8 cellular contexts compared by ENCODE assay signal in genomic region chr2:96320326-96321229, GRCh38. TPM values are rescaled to one million over a fixed set of nuclear protein-coding genes. Genes with fewer than 3 reads are reported as not detected.
DNase-seq lines count a peak whose midpoint lies in the region; ATAC-seq and TF ChIP-seq lines count a peak whose summit lies in the region.

No MANE protein-coding gene starts in this region.

- 44% methylated on average over 12 of the region's 12 CpGs for WGBS in aorta, 2 donors

- H3K4me3 ChIP-seq in HUES48 (ENCODE audit: low read depth, low read length), result peak overlapping the region; percentile 73
- peak overlapping the region; percentile 60 to 81 (median 68) for H3K4me3 ChIP-seq in breast epithelium
- H3K4me3 ChIP-seq in aorta (ENCODE audit: low read length in 2 of 2), result peak overlapping the region in 1 of 2 donors; percentile 33

- peak overlapping the region in 4 of 6 donors; percentile 0 to 73 (median 18) for H3K27ac Mint-ChIP-seq in naive B cell

- peaks cover 63% of the 10 kb centered on the region for H3K27me3 ChIP-seq in HUES48 (ENCODE audit: control insufficient read depth, insufficient read depth, low read length)
- H3K27me3 ChIP-seq in breast epithelium, result no peaks in the 10 kb centered on the region
- no peaks in the 10 kb centered on the region for H3K27me3 ChIP-seq in aorta (ENCODE audit: control insufficient read depth in 1 of 2, insufficient read depth in 2 of 2, low read length in 1 of 2)

- H3K4me3 Mint-ChIP-seq in naive B cell, result peak overlapping the region; percentile 84 to 96 (median 92)

- intact Hi-C loops in breast epithelium (cut with DNase I; ENCODE audit: low total_unique reads) (loop anchor here (10.0 kb wide), 2 partner anchors 204 to 1166 kb away; partner anchors contain the start of gene ZNF514), aorta (cut with DNase I) (no loop called here)

- H3K4me1 Mint-ChIP-seq in naive B cell, result peaks cover 38 to 64% (median 45%) of the 10 kb centered on the region in 3 donors

- TF ChIP-seq CTCF in breast epithelium (IDR thresholded peaks at IDR 0.05), result no peak

- no peaks in the 10 kb centered on the region for H3K9me3 Mint-ChIP-seq in naive B cell

- no peak for ATAC-seq in naive B cell (ENCODE audit: low read depth in 2 of 2)
- no peak for ATAC-seq in aorta (ENCODE audit: low FRiP score)

- H3K27me3 Mint-ChIP-seq in naive B cell, result no peaks in the 10 kb centered on the region

- H3K4me1 ChIP-seq in HUES48 (ENCODE audit: control insufficient read depth, insufficient read depth, low read length) (0 out of 2 replicates have a peak, but pooled peaks cover 2% of the 10 kb centered on the region), breast epithelium (peaks cover 0 to 5% of the 10 kb centered on the region in 2 donors), aorta (ENCODE audit: control insufficient read depth in 1 of 2, insufficient read depth in 2 of 2, low read length in 2 of 2) (no peaks in the 10 kb centered on the region)

- H3K36me3 ChIP-seq in HUES48 (ENCODE audit: control insufficient read depth, insufficient read depth, low read length) (no peaks in the 10 kb centered on the region), breast epithelium (no peaks in the 10 kb centered on the region), aorta (ENCODE audit: control insufficient read depth in 1 of 2, insufficient read depth in 2 of 2, low read length in 1 of 2) (no peaks in the 10 kb centered on the region)

- no peak for TF ChIP-seq POLR2A in breast epithelium (IDR thresholded peaks at IDR 0.05)

- H3K9me3 ChIP-seq in HUES48 (ENCODE audit: control insufficient read depth, insufficient read depth, low read length) (no peaks in the 10 kb centered on the region), breast epithelium (no peaks in the 10 kb centered on the region), aorta (ENCODE audit: control insufficient read depth, low read length) (no peaks in the 10 kb centered on the region)

- no peak overlapping the region for H3K9ac ChIP-seq in HUES48 (ENCODE audit: low read depth, low read length)

- peak; percentile 59 for DNase-seq in ELR (ENCODE audit: low read depth)
- DNase-seq in breast epithelium (ENCODE audit: low spot score in 2 of 2), result no peak
- DNase-seq in naive B cell, result no peak
- DNase-seq in aorta, result no peak
- DNase-seq in NCI-H526 treated with DMSO at 0.1 percent for 48 hours (lab: John Stamatoyannopoulos, UW), result no peak
- DNase-seq in nucleus accumbens (lab: John Stamatoyannopoulos, UW), result no peak
- DNase-seq in HT-29 (ENCODE audit: low spot score), result no peak

- H3K27ac ChIP-seq in HUES48 (ENCODE audit: low read depth, low read length), result no peak overlapping the region
- H3K27ac ChIP-seq in breast epithelium, result peak overlapping the region; percentile 57 to 58
- no peak overlapping the region for H3K27ac ChIP-seq in aorta (ENCODE audit: low read depth in 1 of 2, low read length in 2 of 2)

- H3K36me3 Mint-ChIP-seq in naive B cell, result no peaks in the 10 kb centered on the region

RNA-seq across cellular contexts. Expression of gene ITPRIPL1, which starts 4.5 kb away (rescaled TPM):
- total RNA-seq in breast epithelium (10 to 100 TPM in 1 of 3 donors, 1 to 10 TPM in 1, under 1 TPM in 1; 0.64 to 11.1 (median 6.9) TPM), aorta (1 to 10 TPM; 1.9 to 3.6 TPM)
- polyA plus RNA-seq in naive B cell (ENCODE audit: low read depth in 6 of 6) (1 to 10 TPM in 5 of 6 donors, under 1 TPM in 1; 0.78 to 3.9 (median 1.5) TPM), aorta (1 to 10 TPM in 1 of 2 donors, not detected in 1; 1.2 TPM)
- not detected in 2 replicates for total RNA-seq in HT-29 (2014; rRNA removed; shearing (Covaris generic))

RNA-seq across cellular contexts. Expression of gene NCAPH, which starts 15.0 kb away (rescaled TPM):
- total RNA-seq in breast epithelium (1 to 10 TPM in 1 of 3 donors, under 1 TPM in 2; 0.44 to 2.6 (median 0.66) TPM), aorta (1 to 10 TPM; 1.0 to 1.4 TPM)
- polyA plus RNA-seq in naive B cell (ENCODE audit: low read depth in 6 of 6) (under 1 TPM in 1 of 6 donors, not detected in 5; 0.45 TPM), aorta (under 1 TPM in 1 of 2 donors, not detected in 1; 0.10 TPM)
- total RNA-seq in HT-29 (2014; rRNA removed; shearing (Covaris generic)), result 24.5 and 28.6 TPM in 2 replicates

RNA-seq across cellular contexts. Expression of gene SNRNP200, which starts 15.2 kb away (rescaled TPM):
- total RNA-seq in breast epithelium (100 to 1,000 TPM in 2 of 3 donors, 10 to 100 TPM in 1; 99.4 to 111 (median 109) TPM), aorta (10 to 100 TPM; 85.0 to 99.7 TPM)
- polyA plus RNA-seq in naive B cell (ENCODE audit: low read depth in 6 of 6) (10 to 100 TPM; 61.7 to 95.9 (median 71.2) TPM), aorta (10 to 100 TPM; 18.9 to 80.1 TPM)
- 82.2 and 86.3 TPM in 2 replicates for total RNA-seq in HT-29 (2014; rRNA removed; shearing (Covaris generic))

RNA-seq across cellular contexts. Expression of gene CIAO1, which starts 54.6 kb away (rescaled TPM):
- total RNA-seq in breast epithelium, result 100 to 1,000 TPM; 119 to 131 (median 127) TPM
- polyA plus RNA-seq in naive B cell (ENCODE audit: low read depth in 6 of 6), result 100 to 1,000 TPM in 1 of 6 donors, 10 to 100 TPM in 5; 57.8 to 101 (median 92.2) TPM
- total RNA-seq in aorta, result 10 to 100 TPM; 46.4 to 57.1 TPM
- 10 to 100 TPM; 25.8 to 49.1 TPM for polyA plus RNA-seq in aorta
- total RNA-seq in HT-29 (2014; rRNA removed; shearing (Covaris generic)), result 169 and 197 TPM in 2 replicates

RNA-seq across cellular contexts. Expression of gene TMEM127, which starts 54.8 kb away (rescaled TPM):
- total RNA-seq in breast epithelium (10 to 100 TPM; 31.1 to 44.5 (median 35.2) TPM), aorta (10 to 100 TPM; 53.4 to 53.8 TPM)
- polyA plus RNA-seq in naive B cell (ENCODE audit: low read depth in 6 of 6) (10 to 100 TPM; 37.8 to 52.0 (median 40.1) TPM), aorta (10 to 100 TPM in 1 of 2 donors, 1 to 10 TPM in 1; 8.3 to 23.4 TPM)
- 26.2 and 33.1 TPM in 2 replicates for total RNA-seq in HT-29 (2014; rRNA removed; shearing (Covaris generic))

Comparison
In these comparisons a context has a peak if more than half of its experiments do, and no peak if none do; other contexts are left out.
1. H3K27ac ChIP-seq: peak in breast epithelium (2 of 2); none in HUES48 (single experiment) and aorta (0 of 2).